ENCODE assay signal across 28 cellular contexts in the genomic region with DNA sequence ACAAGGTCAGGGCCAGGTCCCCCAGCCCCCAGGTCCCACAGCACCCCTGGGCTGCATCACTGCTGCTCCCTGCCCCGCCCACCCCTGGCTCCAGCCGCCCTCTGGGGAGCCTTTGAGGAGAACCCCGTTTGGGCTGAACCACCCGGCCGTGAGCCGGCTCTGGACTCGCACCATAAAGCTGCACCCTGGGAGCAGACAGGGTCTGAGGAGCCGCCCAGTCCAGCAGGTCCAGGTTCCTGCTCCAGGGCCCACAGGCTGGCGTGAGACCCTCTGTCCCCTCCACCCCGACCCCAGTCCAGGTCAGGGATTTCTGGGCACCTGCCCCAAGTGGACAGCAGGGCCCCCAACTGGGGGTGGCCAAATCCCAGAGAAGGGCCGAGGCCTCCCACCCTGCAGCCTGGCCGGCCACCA. TPM values are rescaled to one million over a fixed set of nuclear protein-coding genes. Genes with fewer than 3 reads are reported as not detected.
"Had no signal": no experiment of that assay in that cellular context is flagged by ENCODE, and none has a peak within 500 bp of the region (broad histone marks: within the 10 kb centered on the region; RNA-seq: fewer than 3 reads in every experiment).

No MANE protein-coding gene starts in this region.

- ATAC-seq: esophagus mucosa; left lung; natural killer cell treated with Interleukin-12 subunit alpha and Interleukin-12 subunit beta and Interleukin-15 and Interleukin-18, amount 100 ng/mL, for 72 hours; stimulated activated memory B cell treated with anti-CD40 and anti-IgM and Interleukin-4, amounts not matched to agents 10 μg/mL and 1 μg/mL and 100 μg/mL, for 72 hours had no signal

- H3K27me3 ChIP-seq: dorsolateral prefrontal cortex, right lobe of liver, testis had no signal

- H3K4me3 ChIP-seq: heart left ventricle, left lung, lung, prostate gland, right lobe of liver, spleen, testis had no signal

- H3K27ac ChIP-seq: left lung, parathyroid adenoma, prostate gland, right lobe of liver, spleen, testis had no signal

- H3K36me3 Mint-ChIP-seq: natural killer cell treated with Interleukin-12 subunit alpha and Interleukin-12 subunit beta and Interleukin-15 and Interleukin-18, amount 100 ng/mL, for 72 hours; stimulated activated memory B cell treated with anti-CD40 and anti-IgM and Interleukin-4, amounts not matched to agents 10 μg/mL and 1 μg/mL and 100 μg/mL, for 72 hours had no signal

- H3K27ac Mint-ChIP-seq: natural killer cell treated with Interleukin-12 subunit alpha and Interleukin-12 subunit beta and Interleukin-15 and Interleukin-18, amount 100 ng/mL, for 72 hours; stimulated activated memory B cell treated with anti-CD40 and anti-IgM and Interleukin-4, amounts not matched to agents 10 μg/mL and 1 μg/mL and 100 μg/mL, for 72 hours; stimulated activated naive CD8-positive, alpha-beta T cell treated with anti-CD3 and anti-CD28 coated beads, Interleukin-15, Interleukin-2, amounts not matched to agents 100 ng/mL and 50 ng/mL, for 24 hours had no signal

- H3K36me3 ChIP-seq: heart left ventricle, left lung, prostate gland, spleen had no signal

- H3K4me3 Mint-ChIP-seq: natural killer cell treated with Interleukin-12 subunit alpha and Interleukin-12 subunit beta and Interleukin-15 and Interleukin-18, amount 100 ng/mL, for 72 hours; stimulated activated memory B cell treated with anti-CD40 and anti-IgM and Interleukin-4, amounts not matched to agents 10 μg/mL and 1 μg/mL and 100 μg/mL, for 72 hours; stimulated activated naive CD8-positive, alpha-beta T cell treated with anti-CD3 and anti-CD28 coated beads, Interleukin-15, Interleukin-2, amounts not matched to agents 100 ng/mL and 50 ng/mL, for 24 hours had no signal

- DNase-seq: cortex of kidney; effector memory CD4-positive, alpha-beta T cell; mesenchymal stem cell; spleen; stimulated activated CD4-positive, alpha-beta T cell treated with anti-CD3 and anti-CD28 coated beads, Interleukin-15, amount 100 ng/mL, for 24 hours; stimulated activated CD4-positive, alpha-beta T cell treated with anti-CD3 and anti-CD28 coated beads, Interleukin-1b, Interleukin-23, amount 100 ng/mL, for 48 hours; stimulated activated CD4-positive, alpha-beta T cell treated with anti-CD3 and anti-CD28 coated beads, Interleukin-4, amount 100 ng/mL, for 24 hours; testis; trophoblast cell had no signal

- H3K9me3 ChIP-seq: heart left ventricle, left lung, prostate gland, right lobe of liver, testis had no signal

- H3K4me1 Mint-ChIP-seq: stimulated activated memory B cell treated with anti-CD40 and anti-IgM and Interleukin-4, amounts not matched to agents 10 μg/mL and 1 μg/mL and 100 μg/mL, for 72 hours had no signal

- H2AFZ ChIP-seq: parathyroid adenoma had no signal

- H3K27me3 Mint-ChIP-seq: natural killer cell treated with Interleukin-12 subunit alpha and Interleukin-12 subunit beta and Interleukin-15 and Interleukin-18, amount 100 ng/mL, for 72 hours; stimulated activated naive CD8-positive, alpha-beta T cell treated with anti-CD3 and anti-CD28 coated beads, Interleukin-15, Interleukin-2, amounts not matched to agents 100 ng/mL and 50 ng/mL, for 24 hours had no signal

- H3K4me1 ChIP-seq: left lung, prostate gland had no signal

- FAIRE-seq: endometrium, frontal cortex had no signal

- H3K9ac ChIP-seq: parathyroid adenoma had no signal

RNA-seq across cellular contexts. Expression of a gene that starts 8.3 kb away (rescaled TPM):
- total RNA-seq: esophagus mucosa; fibroblast of lung; glomerular endothelial cell; kidney epithelial cell; left lung; natural killer cell treated with Interleukin-12 subunit alpha and Interleukin-12 subunit beta and Interleukin-15 and Interleukin-18, amount 100 ng/mL, for 72 hours; omental fat pad; renal cortical epithelial cell had no signal
- polyA plus RNA-seq: fibroblast of lung, urinary bladder had no signal

RNA-seq across cellular contexts. Expression of a gene that starts 59.8 kb away (rescaled TPM):
- total RNA-seq: esophagus mucosa; fibroblast of lung; glomerular endothelial cell; heart left ventricle; kidney epithelial cell; left lung; natural killer cell treated with Interleukin-12 subunit alpha and Interleukin-12 subunit beta and Interleukin-15 and Interleukin-18, amount 100 ng/mL, for 72 hours; omental fat pad; renal cortical epithelial cell; right lobe of liver had no signal
- polyA plus RNA-seq: fibroblast of lung, heart left ventricle, urinary bladder had no signal
